1 cellular context compared by ENCODE assay signal in the genomic region with DNA sequence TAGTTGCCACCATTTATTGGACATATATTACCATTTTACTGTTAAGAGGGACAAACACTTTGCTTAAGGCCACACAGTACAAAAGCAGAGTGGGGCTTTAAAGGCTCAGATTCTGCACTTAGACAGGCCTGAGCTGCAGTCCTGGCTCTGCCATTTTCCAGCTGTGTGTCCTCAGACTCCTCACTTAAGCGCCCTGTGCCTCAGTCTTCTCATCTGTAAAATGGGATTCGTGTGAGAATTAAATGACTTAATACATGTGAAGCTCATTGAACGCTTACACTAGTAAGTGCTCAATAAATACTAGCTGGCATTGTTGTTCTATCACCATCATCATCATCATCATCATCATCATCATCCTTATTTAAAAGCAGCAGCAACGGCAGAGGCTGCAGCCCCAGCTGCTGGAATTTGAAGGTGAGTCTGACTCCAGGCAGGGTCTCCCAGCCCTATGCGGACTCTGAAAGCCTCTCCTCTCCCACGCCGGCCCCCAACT.
TF ChIP-seq lines count a peak whose summit lies in the region.

No MANE protein-coding gene starts in this region.

TF ChIP-seq in A549, 52 proteins besides CTCF, POLR2A, EP300 and RAD21:
- TF ChIP-seq HEYL (CRISPR knock-in tag; IDR thresholded peaks at IDR 0.05): no peak
- no peak for TF ChIP-seq RCOR1 (IDR thresholded peaks at IDR 0.05; ENCODE audit: low read depth, low read length)
